Comparison of ENCODE assay signal across 8 cellular contexts in genomic region chr22:24156146-24156914, GRCh38. TPM values are rescaled to one million over a fixed set of nuclear protein-coding genes. Genes with fewer than 3 reads are reported as not detected.
DNase-seq lines count a peak whose midpoint lies in the region; ATAC-seq and TF ChIP-seq lines count a peak whose summit lies in the region.

No MANE protein-coding gene starts in this region.

- H3K4me2 ChIP-seq in BLaER1 treated with 17β-estradiol and CSF1 and Interleukin-3, amounts not matched to agents 10 nM and 100 nM = peak overlapping the region; percentile 92 to 100 (median 96)
- peak overlapping the region; percentile 91 for H3K4me2 ChIP-seq in Karpas-422 (ENCODE audit: low read depth, low read length, poor library complexity, severe bottlenecking)

- peaks cover 46% of the 10 kb centered on the region for H3K79me2 ChIP-seq in Karpas-422 (ENCODE audit: low read length)

- H3K9me3 ChIP-seq in BLaER1 treated with 17β-estradiol and CSF1 and Interleukin-3, amounts not matched to agents 10 nM and 100 nM (replicated peaks in 1 of 11) = no peaks in the 10 kb centered on the region
- H3K9me3 ChIP-seq in Karpas-422 (ENCODE audit: low read length) (no peaks in the 10 kb centered on the region), duodenal mucosa (ENCODE audit: control insufficient read depth in 1 of 2, low read length in 2 of 2) (no peaks in the 10 kb centered on the region)

- no peak for TF ChIP-seq CTCF in mesothelial cell of epicardium (IDR thresholded peaks at IDR 0.05; ENCODE audit: unreplicated experiment)

- peak overlapping the region; percentile 71 for H3K4me3 Mint-ChIP-seq in mesothelial cell of epicardium

- H3K9ac ChIP-seq in BLaER1 treated with 17β-estradiol and CSF1 and Interleukin-3, amounts not matched to agents 10 nM and 100 nM = peak overlapping the region; percentile 80 to 97 (median 84)
- H3K9ac ChIP-seq in Karpas-422 (ENCODE audit: low read length) (peak overlapping the region; percentile 94), duodenal mucosa (ENCODE audit: low read depth in 1 of 2, low read length in 2 of 2) (peak overlapping the region; percentile 20 to 26)

- H3K9me2 ChIP-seq in Karpas-422 (replicated peaks; ENCODE audit: insufficient read depth, low read length) = no peaks in the 10 kb centered on the region

- no peak overlapping the region for H3K27ac Mint-ChIP-seq in mesothelial cell of epicardium

- peak overlapping the region; percentile 67 to 99 (median 87) for H3K27ac ChIP-seq in BLaER1 treated with 17β-estradiol and CSF1 and Interleukin-3, amounts not matched to agents 10 nM and 100 nM
- peak overlapping the region; percentile 93 for H3K27ac ChIP-seq in Karpas-422 (ENCODE audit: low read length)
- no peak overlapping the region for H3K27ac ChIP-seq in duodenal mucosa (ENCODE audit: low read depth, low read length)

- H3K4me1 ChIP-seq in BLaER1 treated with 17β-estradiol and CSF1 and Interleukin-3, amounts not matched to agents 10 nM and 100 nM = peaks cover 74 to 89% (median 83%) of the 10 kb centered on the region in 10 experiments
- H3K4me1 ChIP-seq in Karpas-422 (ENCODE audit: low read length) = peaks cover 61% of the 10 kb centered on the region
- H3K4me1 ChIP-seq in duodenal mucosa (ENCODE audit: control insufficient read depth in 1 of 2, insufficient read depth in 2 of 2, low read length in 2 of 2) = peaks cover 40 to 46% of the 10 kb centered on the region in 2 donors

- H3K36me3 ChIP-seq in BLaER1 treated with 17β-estradiol and CSF1 and Interleukin-3, amounts not matched to agents 10 nM and 100 nM = peaks cover 6 to 37% (median 27%) of the 10 kb centered on the region in 11 experiments; a peak in 19 of 22 replicates
- H3K36me3 ChIP-seq in Karpas-422 (ENCODE audit: insufficient read depth, low read length) (no peaks in the 10 kb centered on the region), duodenal mucosa (ENCODE audit: control insufficient read depth in 1 of 2, insufficient read depth in 2 of 2, low read length in 2 of 2) (peaks cover 0 to 24% of the 10 kb centered on the region in 2 donors)

- ATAC-seq in GM19455 (IDR thresholded peaks at IDR 0.05; ENCODE audit: unreplicated experiment) = peak; percentile 37

- H3K9me3 Mint-ChIP-seq in mesothelial cell of epicardium = no peaks in the 10 kb centered on the region

- H3K36me3 Mint-ChIP-seq in mesothelial cell of epicardium = no peaks in the 10 kb centered on the region

- peak; percentile 81 for DNase-seq in Karpas-422
- peak; percentile 54 for DNase-seq in activated CD4-positive, alpha-beta T cell treated with anti-CD3 and anti-CD28 coated beads, Interleukin-2, amount 50 U/mL, for 1 hour
- DNase-seq in mesothelial cell of epicardium (ENCODE audit: low spot score in 2 of 2, unreplicated experiment in 2 of 2) = peak in 1 of 2 experiments; percentile 51
- DNase-seq in stimulated activated CD8-positive, alpha-beta memory T cell treated with anti-CD3 and anti-CD28 coated beads, Interleukin-7, amount 100 ng/mL, for 1 hour (ENCODE audit: low read depth in 2 of 2) = peak; percentile 27 to 41
- DNase-seq in NCI-H1694 treated with DMSO at 0.1 percent for 48 hours (lab: John Stamatoyannopoulos, UW) = no peak

- H3K4me1 Mint-ChIP-seq in mesothelial cell of epicardium = peaks cover 16% of the 10 kb centered on the region

- no peak overlapping the region for H2AFZ ChIP-seq in Karpas-422 (ENCODE audit: low read length)

- peaks cover 23% of the 10 kb centered on the region for H3K27me3 Mint-ChIP-seq in mesothelial cell of epicardium (ENCODE audit: low read depth)

- H4K20me1 ChIP-seq in BLaER1 treated with 17β-estradiol and CSF1 and Interleukin-3, amounts not matched to agents 10 nM and 100 nM = peaks cover 32 to 43% (median 41%) of the 10 kb centered on the region in 11 experiments; a peak in 21 of 22 replicates
- no peaks in the 10 kb centered on the region for H4K20me1 ChIP-seq in Karpas-422 (ENCODE audit: insufficient read depth, low read depth, low read length)

- no peaks in the 10 kb centered on the region for H3K27me3 ChIP-seq in BLaER1 treated with 17β-estradiol and CSF1 and Interleukin-3, amounts not matched to agents 10 nM and 100 nM
- no peaks in the 10 kb centered on the region for H3K27me3 ChIP-seq in Karpas-422 (ENCODE audit: low read length)
- H3K27me3 ChIP-seq in duodenal mucosa (ENCODE audit: control insufficient read depth in 1 of 2, insufficient read depth in 2 of 2, low read length in 2 of 2) = no peaks in the 10 kb centered on the region

- peak overlapping the region; percentile 69 to 93 (median 78) for H3K4me3 ChIP-seq in BLaER1 treated with 17β-estradiol and CSF1 and Interleukin-3, amounts not matched to agents 10 nM and 100 nM
- H3K4me3 ChIP-seq in Karpas-422 (ENCODE audit: low read length) (peak overlapping the region; percentile 78), duodenal mucosa (ENCODE audit: low read depth in 1 of 2, low read length in 2 of 2) (peak overlapping the region; percentile 85 to 90)

RNA-seq across cellular contexts. Expression of gene SUSD2, which starts 25.0 kb away (rescaled TPM):
- 0.14 and 0.26 TPM in 2 replicates for total RNA-seq in Karpas-422 (2014; rRNA removed; shearing (Covaris generic); ENCODE audit: low replicate concordance)
- total RNA-seq in mesothelial cell of epicardium = 0.91 to 1.4 TPM (median 1.2 TPM) in 3 replicates

Comparison
In these comparisons a context has a peak if more than half of its experiments do, and no peak if none do; other contexts are left out.
1. H3K9ac ChIP-seq: peak in every context shown above with its lines; median percentile 94 in Karpas-422; 84 in BLaER1 treated with 17β-estradiol and CSF1 and Interleukin-3, amounts not matched to agents 10 nM and 100 nM; 23 in duodenal mucosa.